12 cellular contexts compared by ENCODE assay signal in the genomic region with DNA sequence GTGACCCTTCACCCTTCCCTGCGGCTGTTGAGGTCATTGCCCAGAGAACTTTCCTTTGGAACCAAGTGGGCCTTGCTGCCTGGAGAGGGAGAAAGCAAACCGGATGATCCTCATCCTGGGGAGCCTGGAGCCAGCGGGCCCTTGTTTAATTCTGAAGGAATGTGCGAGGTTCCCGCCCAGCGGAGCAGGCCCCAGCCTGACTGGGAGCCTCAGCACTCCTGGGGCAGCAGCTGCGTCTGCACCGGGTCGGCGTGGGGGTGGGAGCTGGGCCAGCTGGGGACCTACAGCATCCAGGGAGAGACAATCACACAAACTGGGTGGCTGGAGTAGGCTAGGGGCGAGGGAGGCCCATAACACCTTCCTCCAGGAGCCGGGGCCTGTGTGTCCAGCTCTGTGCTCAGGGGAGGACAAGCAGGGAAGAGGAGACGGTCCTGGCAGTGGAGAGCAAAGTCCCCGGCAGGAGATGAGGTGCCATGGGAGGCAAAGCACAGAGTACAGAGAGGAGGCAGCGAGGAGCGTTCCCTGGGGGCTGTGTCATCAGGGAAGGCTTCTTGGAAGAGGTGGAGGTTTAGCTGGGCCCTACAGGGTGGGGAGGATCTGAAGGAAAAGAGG.
DNase-seq lines count a peak whose midpoint lies in the region; ATAC-seq and TF ChIP-seq lines count a peak whose summit lies in the region.
"Had no signal": no experiment of that assay in that cellular context is flagged by ENCODE, and none has a peak within 500 bp of the region (broad histone marks: within the 10 kb centered on the region; RNA-seq: fewer than 3 reads in every experiment).

No MANE protein-coding gene starts in this region.

- DNase-seq in LHCN-M2 (ENCODE audit: low read depth) (peak; percentile 64), esophagus squamous epithelium (lab: John Stamatoyannopoulos, UW) (no peak), mucosa of descending colon (peak in 1 of 3 donors; percentile 30), testis (peak; percentile 59), NCI-H2107 treated with DMSO at 0.1 percent for 48 hours (lab: John Stamatoyannopoulos, UW; ENCODE audit: unreplicated experiment) (no peak), kidney glomerular epithelial cell (lab: John Stamatoyannopoulos, UW) (no peak)
- DNase-seq: activated naive CD4-positive, alpha-beta T cell treated with anti-CD3 and anti-CD28 coated beads for 36 hours; NCI-H146; PC-9 had no signal

- H3K27ac Mint-ChIP-seq in activated T-helper 17 cell treated with anti-CD3 and anti-CD28 coated beads, Interleukin-2, amount 50 U/mL, for 72 hours, result no peak overlapping the region
- H3K27ac Mint-ChIP-seq: activated naive CD4-positive, alpha-beta T cell treated with anti-CD3 and anti-CD28 coated beads for 36 hours had no signal

- H3K27ac ChIP-seq in esophagus squamous epithelium (peak overlapping the region; percentile 60 to 90 (median 86)), testis (peak overlapping the region; percentile 39 to 74)
- H3K27ac ChIP-seq: PC-9 had no signal

- 41 to 57% methylated on average over 8 of the region's 16 CpGs for WGBS in esophagus squamous epithelium, 2 donors
- 65 to 69% methylated on average over 7 to 16 of the region's 16 CpGs for WGBS in testis, 2 donors

- TF ChIP-seq POLR2A in esophagus squamous epithelium (IDR thresholded peaks at IDR 0.05) (peak in 1 of 4 donors; percentile 24), testis (IDR thresholded peaks at IDR 0.05) (no peak)

- no peaks in the 10 kb centered on the region for H3K36me3 Mint-ChIP-seq in activated T-helper 17 cell treated with anti-CD3 and anti-CD28 coated beads, Interleukin-2, amount 50 U/mL, for 72 hours (ENCODE audit: low read depth)

- ATAC-seq in mucosa of descending colon (peak; percentile 34), GM21528 (IDR thresholded peaks at IDR 0.05; ENCODE audit: low FRiP score, unreplicated experiment) (no peak)
- no peak for ATAC-seq in activated T-helper 17 cell treated with anti-CD3 and anti-CD28 coated beads, Interleukin-2, amount 50 U/mL, for 72 hours (replicated peaks)
- ATAC-seq: activated CD4-positive, CD25-positive, alpha-beta regulatory T cell treated with anti-CD3 and anti-CD28 coated beads, Interleukin-2, amount 50 U/mL, for 24 hours had no signal

- TF ChIP-seq CTCF in esophagus squamous epithelium (IDR thresholded peaks at IDR 0.05), result no peak
- TF ChIP-seq CTCF in mucosa of descending colon (IDR thresholded peaks at IDR 0.05), result no peak
- no peak for TF ChIP-seq CTCF in testis (IDR thresholded peaks at IDR 0.05)

- intact Hi-C loops in esophagus squamous epithelium (cut with DNase I), result no loop called here
- intact Hi-C loops in mucosa of descending colon (cut with DNase I, micrococcal nuclease), result no loop called here
- intact Hi-C loops in testis (cut with DNase I; ENCODE audit: low total_unique reads), result no loop called here

- no peaks in the 10 kb centered on the region for H3K9me3 ChIP-seq in esophagus squamous epithelium
- no peaks in the 10 kb centered on the region for H3K9me3 ChIP-seq in mucosa of descending colon
- H3K9me3 ChIP-seq in testis, result no peaks in the 10 kb centered on the region

- H3K36me3 ChIP-seq in esophagus squamous epithelium, result no peaks in the 10 kb centered on the region
- no peaks in the 10 kb centered on the region for H3K36me3 ChIP-seq in mucosa of descending colon (ENCODE audit: low read depth)
- H3K36me3 ChIP-seq in testis (ENCODE audit: low read depth, missing control alignments), result no peaks in the 10 kb centered on the region

- no peaks in the 10 kb centered on the region for H3K27me3 Mint-ChIP-seq in activated T-helper 17 cell treated with anti-CD3 and anti-CD28 coated beads, Interleukin-2, amount 50 U/mL, for 72 hours

- no peaks in the 10 kb centered on the region for H3K27me3 ChIP-seq in esophagus squamous epithelium
- H3K27me3 ChIP-seq in testis, result no peaks in the 10 kb centered on the region

- H3K9me3 Mint-ChIP-seq in activated T-helper 17 cell treated with anti-CD3 and anti-CD28 coated beads, Interleukin-2, amount 50 U/mL, for 72 hours, result no peaks in the 10 kb centered on the region
- H3K9me3 Mint-ChIP-seq: activated naive CD4-positive, alpha-beta T cell treated with anti-CD3 and anti-CD28 coated beads for 36 hours had no signal

- H3K4me3 Mint-ChIP-seq in activated T-helper 17 cell treated with anti-CD3 and anti-CD28 coated beads, Interleukin-2, amount 50 U/mL, for 72 hours, result no peak overlapping the region
- H3K4me3 Mint-ChIP-seq: activated naive CD4-positive, alpha-beta T cell treated with anti-CD3 and anti-CD28 coated beads for 36 hours had no signal

- peaks cover 26 to 84% (median 51%) of the 10 kb centered on the region in 3 donors for H3K4me1 ChIP-seq in esophagus squamous epithelium
- H3K4me1 ChIP-seq in mucosa of descending colon (ENCODE audit: low read depth), result peaks cover 7% of the 10 kb centered on the region
- peaks cover 15% of the 10 kb centered on the region for H3K4me1 ChIP-seq in testis

- H3K4me1 Mint-ChIP-seq in activated T-helper 17 cell treated with anti-CD3 and anti-CD28 coated beads, Interleukin-2, amount 50 U/mL, for 72 hours, result no peaks in the 10 kb centered on the region

- H3K4me3 ChIP-seq in esophagus squamous epithelium, result no peak overlapping the region
- H3K4me3 ChIP-seq in mucosa of descending colon, result no peak overlapping the region
- H3K4me3 ChIP-seq in testis, result no peak overlapping the region
- H3K4me3 ChIP-seq: PC-9 had no signal

Comparison
In these comparisons a context has a peak if more than half of its experiments do, and no peak if none do; other contexts are left out.
1. DNase-seq: peak in LHCN-M2 (single experiment) and testis (single experiment); none in esophagus squamous epithelium (single experiment), NCI-H2107 treated with DMSO at 0.1 percent for 48 hours (single experiment) and kidney glomerular epithelial cell (single experiment).